ENCODE assay signal across 8 cellular contexts in genomic region chr4:70706516-70706915, GRCh38. TPM values are rescaled to one million over a fixed set of nuclear protein-coding genes. Genes with fewer than 3 reads are reported as not detected.
DNase-seq lines count a peak whose midpoint lies in the region; ATAC-seq and TF ChIP-seq lines count a peak whose summit lies in the region.

No MANE protein-coding gene starts in this region.

- H3K27ac Mint-ChIP-seq in activated T-cell treated with anti-CD3 and anti-CD28 coated beads, Interleukin-2, amount 50 U/mL, for 72 hours: peak overlapping the region; percentile 99
- peak overlapping the region; percentile 90 for H3K27ac Mint-ChIP-seq in activated naive CD8-positive, alpha-beta T cell treated with anti-CD3 and anti-CD28 coated beads for 36 hours

- no peaks in the 10 kb centered on the region for H3K36me3 ChIP-seq in transverse colon

- no peaks in the 10 kb centered on the region for H3K27me3 ChIP-seq in transverse colon

- H3K4me3 Mint-ChIP-seq in activated T-cell treated with anti-CD3 and anti-CD28 coated beads, Interleukin-2, amount 50 U/mL, for 72 hours: peak overlapping the region; percentile 95 to 100
- peak overlapping the region; percentile 92 for H3K4me3 Mint-ChIP-seq in activated naive CD8-positive, alpha-beta T cell treated with anti-CD3 and anti-CD28 coated beads for 36 hours

- intact Hi-C loops in transverse colon (cut with DNase I; ENCODE audit: low total_unique reads): no loop called here

- peak overlapping the region; percentile 93 to 99 (median 98) for H3K27ac ChIP-seq in transverse colon

- peaks cover 39% of the 10 kb centered on the region for H3K4me1 Mint-ChIP-seq in activated T-cell treated with anti-CD3 and anti-CD28 coated beads, Interleukin-2, amount 50 U/mL, for 72 hours (ENCODE audit: low read depth)
- peaks cover 34% of the 10 kb centered on the region for H3K4me1 Mint-ChIP-seq in activated naive CD8-positive, alpha-beta T cell treated with anti-CD3 and anti-CD28 coated beads for 36 hours

- peak overlapping the region in 2 of 4 donors; percentile 86 to 96 for H3K4me3 ChIP-seq in transverse colon

- peaks cover 21 to 33% (median 25%) of the 10 kb centered on the region in 4 donors for H3K4me1 ChIP-seq in transverse colon

- no peak for TF ChIP-seq POLR2A in transverse colon (IDR thresholded peaks at IDR 0.05)

- no peak for DNase-seq in activated T-cell treated with anti-CD3 and anti-CD28 coated beads, Interleukin-2, amount 50 U/mL, for 72 hours
- DNase-seq in activated T-cell treated with anti-CD3 and anti-CD28 coated beads, Interleukin-2, amount 50 U/mL, for 1 hour: no peak
- no peak for DNase-seq in activated naive CD8-positive, alpha-beta T cell treated with anti-CD3 and anti-CD28 coated beads for 36 hours
- DNase-seq in left kidney (ENCODE audit: low read depth, low spot score): peak; percentile 13
- DNase-seq in transverse colon: no peak
- no peak for DNase-seq in NCI-H446 (lab: John Stamatoyannopoulos, UW)
- DNase-seq in NCI-H1417 treated with DMSO at 0.1 percent for 48 hours (lab: John Stamatoyannopoulos, UW): no peak

- WGBS in transverse colon (ENCODE audit: low coverage in 1 of 2), 2 donors: 68 to 100% methylated on average over 1 of the region's 1 CpG

- no peaks in the 10 kb centered on the region for H3K9me3 Mint-ChIP-seq in activated T-cell treated with anti-CD3 and anti-CD28 coated beads, Interleukin-2, amount 50 U/mL, for 72 hours
- H3K9me3 Mint-ChIP-seq in activated naive CD8-positive, alpha-beta T cell treated with anti-CD3 and anti-CD28 coated beads for 36 hours: no peaks in the 10 kb centered on the region

- H3K36me3 Mint-ChIP-seq in activated T-cell treated with anti-CD3 and anti-CD28 coated beads, Interleukin-2, amount 50 U/mL, for 72 hours (ENCODE audit: insufficient read depth in 2 of 2): peaks cover 2 to 6% of the 10 kb centered on the region in 2 donors
- no peaks in the 10 kb centered on the region for H3K36me3 Mint-ChIP-seq in activated naive CD8-positive, alpha-beta T cell treated with anti-CD3 and anti-CD28 coated beads for 36 hours

- in situ Hi-C loops in transverse colon (cut with MboI; ENCODE audit: low pct_ligation_motif_present in 1 of 4, low pct_unique_long_range_greater_than_20kb in 1 of 4, low sequenced_read_pairs in 3 of 4): no loop called here

- no peaks in the 10 kb centered on the region for H3K27me3 Mint-ChIP-seq in activated T-cell treated with anti-CD3 and anti-CD28 coated beads, Interleukin-2, amount 50 U/mL, for 72 hours (ENCODE audit: low read depth)
- H3K27me3 Mint-ChIP-seq in activated naive CD8-positive, alpha-beta T cell treated with anti-CD3 and anti-CD28 coated beads for 36 hours: no peaks in the 10 kb centered on the region

- no peak for TF ChIP-seq EP300 in transverse colon (IDR thresholded peaks at IDR 0.05; ENCODE audit: low read depth)

- H3K9me3 ChIP-seq in transverse colon: no peaks in the 10 kb centered on the region

- no peak for ATAC-seq in activated T-cell treated with anti-CD3 and anti-CD28 coated beads, Interleukin-2, amount 50 U/mL, for 72 hours (replicated peaks in 1 of 2)
- ATAC-seq in GM18858 (IDR thresholded peaks at IDR 0.05; ENCODE audit: unreplicated experiment): no peak

- TF ChIP-seq CTCF in transverse colon (IDR thresholded peaks at IDR 0.05): no peak

RNA-seq across cellular contexts. Expression of gene RUFY3, which starts 15.2 kb away (rescaled TPM):
- total RNA-seq in activated T-cell treated with anti-CD3 and anti-CD28 coated beads, Interleukin-2, amount 50 U/mL, for 72 hours: 10 to 100 TPM; 27.6 to 30.2 TPM
- 10 to 100 TPM; 10.1 to 11.3 TPM for total RNA-seq in activated naive CD8-positive, alpha-beta T cell treated with anti-CD3 and anti-CD28 coated beads for 36 hours
- 10 to 100 TPM; 39.6 to 93.9 (median 50.8) TPM for total RNA-seq in transverse colon

RNA-seq across cellular contexts. Expression of gene UTP3, which starts 18.2 kb away (rescaled TPM):
- 10 to 100 TPM; 24.3 to 26.0 TPM for total RNA-seq in activated T-cell treated with anti-CD3 and anti-CD28 coated beads, Interleukin-2, amount 50 U/mL, for 72 hours
- 10 to 100 TPM; 46.9 to 49.7 TPM for total RNA-seq in activated naive CD8-positive, alpha-beta T cell treated with anti-CD3 and anti-CD28 coated beads for 36 hours
- total RNA-seq in transverse colon: 10 to 100 TPM in 3 of 4 donors, 1 to 10 TPM in 1; 3.7 to 23.1 (median 19.4) TPM

RNA-seq across cellular contexts. Expression of gene JCHAIN, which starts 40.2 kb away (rescaled TPM):
- total RNA-seq in activated T-cell treated with anti-CD3 and anti-CD28 coated beads, Interleukin-2, amount 50 U/mL, for 72 hours: under 1 TPM in 1 of 2 donors, not detected in 1; 0.49 TPM
- total RNA-seq in activated naive CD8-positive, alpha-beta T cell treated with anti-CD3 and anti-CD28 coated beads for 36 hours: not detected
- total RNA-seq in transverse colon: 1,000 to 10,000 TPM in 1 of 4 donors, 100 to 1,000 TPM in 1, 10 to 100 TPM in 2; 38.2 to 1,497 (median 176) TPM

Comparison
In these comparisons a context has a peak if more than half of its experiments do, and no peak if none do; other contexts are left out.
1. RNA of gene JCHAIN, which starts 40.2 kb away (total RNA-seq): 38.2 to 1,497 TPM in transverse colon; 0.49 TPM in activated T-cell treated with anti-CD3 and anti-CD28 coated beads, Interleukin-2, amount 50 U/mL, for 72 hours and not detected in activated naive CD8-positive, alpha-beta T cell treated with anti-CD3 and anti-CD28 coated beads for 36 hours; every median in the first group is over 10 times any median in the second.